ENCODE assay signal across 26 cellular contexts in the genomic region with DNA sequence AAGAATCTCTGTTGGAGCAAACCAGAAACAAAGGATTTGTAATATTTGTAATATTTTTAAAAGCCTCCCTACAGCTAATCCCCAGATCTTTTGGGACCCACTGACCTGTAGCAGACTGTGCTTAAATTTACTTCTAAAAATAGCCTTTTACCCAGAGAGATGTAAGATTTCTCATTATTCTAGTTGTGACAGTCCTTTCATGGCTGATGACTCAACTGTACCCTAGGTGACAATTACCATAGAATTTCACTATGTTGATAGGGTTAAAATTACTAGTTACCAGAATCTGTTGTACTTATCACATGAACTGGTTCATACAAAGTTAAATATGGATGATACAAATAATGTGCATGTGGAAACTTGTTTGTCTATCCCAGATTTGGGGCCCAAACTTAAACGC.
"Had no signal": no experiment of that assay in that cellular context is flagged by ENCODE, and none has a peak within 500 bp of the region (broad histone marks: within the 10 kb centered on the region; RNA-seq: fewer than 3 reads in every experiment).

No MANE protein-coding gene starts in this region.

- ATAC-seq: activated CD4-positive, alpha-beta T cell treated with anti-CD3 and anti-CD28 coated beads for 36 hours; activated T-helper 17 cell treated with anti-CD3 and anti-CD28 coated beads, Interleukin-2, amount 50 U/mL, for 72 hours; T-helper 17 cell had no signal

- H3K27me3 Mint-ChIP-seq: activated CD4-positive, alpha-beta memory T cell treated with anti-CD3 and anti-CD28 coated beads, Interleukin-2, amount 10 ng/mL, durations not matched to agents 7 days and 5 days; activated CD4-positive, alpha-beta T cell treated with anti-CD3 and anti-CD28 coated beads for 36 hours; activated naive CD4-positive, alpha-beta T cell treated with anti-CD3 and anti-CD28 coated beads, Interleukin-2, amount 10 ng/mL, durations not matched to agents 7 days and 5 days; activated naive CD8-positive, alpha-beta T cell treated with anti-CD3 and anti-CD28 coated beads, Interleukin-2, amount 10 ng/mL, durations not matched to agents 7 days and 5 days; activated T-helper 17 cell treated with anti-CD3 and anti-CD28 coated beads, Interleukin-2, amount 50 U/mL, for 72 hours; dendritic cell treated with granulocyte-macrophage colony-stimulating factor and Interleukin-4, amounts not matched to agents 40 ng/mL and 50 ng/mL, for 4 days; T-helper 17 cell had no signal

- H3K36me3 Mint-ChIP-seq: activated naive CD4-positive, alpha-beta T cell treated with anti-CD3 and anti-CD28 coated beads, Interleukin-2, amount 10 ng/mL, durations not matched to agents 7 days and 5 days; activated naive CD8-positive, alpha-beta T cell treated with anti-CD3 and anti-CD28 coated beads, Interleukin-2, amount 10 ng/mL, durations not matched to agents 7 days and 5 days had no signal

- H3K4me1 Mint-ChIP-seq: activated CD4-positive, alpha-beta memory T cell treated with anti-CD3 and anti-CD28 coated beads, Interleukin-2, amount 10 ng/mL, durations not matched to agents 7 days and 5 days; activated CD4-positive, alpha-beta T cell treated with anti-CD3 and anti-CD28 coated beads for 36 hours; activated naive CD4-positive, alpha-beta T cell treated with anti-CD3 and anti-CD28 coated beads, Interleukin-2, amount 10 ng/mL, durations not matched to agents 7 days and 5 days; activated naive CD8-positive, alpha-beta T cell treated with anti-CD3 and anti-CD28 coated beads, Interleukin-2, amount 10 ng/mL, durations not matched to agents 7 days and 5 days; activated T-helper 17 cell treated with anti-CD3 and anti-CD28 coated beads, Interleukin-2, amount 50 U/mL, for 72 hours; T-helper 17 cell had no signal

- H3K27me3 ChIP-seq: adrenal gland had no signal

- H3K36me3 ChIP-seq: adrenal gland had no signal

- H3K9me3 ChIP-seq: adrenal gland had no signal

- H3K27ac Mint-ChIP-seq: activated CD4-positive, alpha-beta memory T cell treated with anti-CD3 and anti-CD28 coated beads, Interleukin-2, amount 10 ng/mL, durations not matched to agents 7 days and 5 days; activated CD4-positive, alpha-beta T cell treated with anti-CD3 and anti-CD28 coated beads for 36 hours; activated naive CD4-positive, alpha-beta T cell treated with anti-CD3 and anti-CD28 coated beads, Interleukin-2, amount 10 ng/mL, durations not matched to agents 7 days and 5 days; activated naive CD8-positive, alpha-beta T cell treated with anti-CD3 and anti-CD28 coated beads, Interleukin-2, amount 10 ng/mL, durations not matched to agents 7 days and 5 days; activated T-helper 17 cell treated with anti-CD3 and anti-CD28 coated beads, Interleukin-2, amount 50 U/mL, for 72 hours; dendritic cell treated with granulocyte-macrophage colony-stimulating factor and Interleukin-4, amounts not matched to agents 40 ng/mL and 50 ng/mL, for 4 days; T-helper 17 cell had no signal

- H3K4me1 ChIP-seq: adrenal gland had no signal

- DNase-seq: activated CD4-positive, alpha-beta memory T cell treated with anti-CD3 and anti-CD28 coated beads, Interleukin-2, amount 10 ng/mL, durations not matched to agents 7 days and 5 days; activated CD4-positive, alpha-beta T cell treated with anti-CD3 and anti-CD28 coated beads for 36 hours; activated CD4-positive, alpha-beta T cell treated with anti-CD3 and anti-CD28 coated beads, Interleukin-2, amount 50 U/mL, for 1 hour; activated CD4-positive, CD25-positive, alpha-beta regulatory T cell; activated gamma-delta T cell treated with Interleukin-2 at 50 U/mL for 16 hours; activated naive CD4-positive, alpha-beta T cell treated with anti-CD3 and anti-CD28 coated beads, Interleukin-2, amount 10 ng/mL, durations not matched to agents 7 days and 5 days; activated naive CD8-positive, alpha-beta T cell treated with anti-CD3 and anti-CD28 coated beads, Interleukin-2, amount 10 ng/mL, durations not matched to agents 7 days and 5 days; activated T-cell treated with anti-CD3 and anti-CD28 coated beads for 4 hours; activated T-cell treated with anti-CD3 and anti-CD28 coated beads, Interleukin-2, amount 50 U/mL, for 48 hours; adrenal gland; anterior cingulate cortex; cerebellar nuclear complex; MM.1S; NCI-H1105 treated with DMSO at 0.1 percent for 48 hours; NCI-H1930; NCI-H2171; NCI-H2227 treated with DMSO at 0.1 percent for 48 hours; NCI-H446 treated with DMSO at 0.1 percent for 48 hours; NCI-H524 treated with DMSO at 0.1 percent for 48 hours; NCI-H82; SIG-M5; T-helper 17 cell; T-helper 9 cell had no signal

- H3K4me3 Mint-ChIP-seq: activated CD4-positive, alpha-beta memory T cell treated with anti-CD3 and anti-CD28 coated beads, Interleukin-2, amount 10 ng/mL, durations not matched to agents 7 days and 5 days; activated CD4-positive, alpha-beta T cell treated with anti-CD3 and anti-CD28 coated beads for 36 hours; activated naive CD4-positive, alpha-beta T cell treated with anti-CD3 and anti-CD28 coated beads, Interleukin-2, amount 10 ng/mL, durations not matched to agents 7 days and 5 days; activated naive CD8-positive, alpha-beta T cell treated with anti-CD3 and anti-CD28 coated beads, Interleukin-2, amount 10 ng/mL, durations not matched to agents 7 days and 5 days; activated T-helper 17 cell treated with anti-CD3 and anti-CD28 coated beads, Interleukin-2, amount 50 U/mL, for 72 hours; dendritic cell treated with granulocyte-macrophage colony-stimulating factor and Interleukin-4, amounts not matched to agents 40 ng/mL and 50 ng/mL, for 4 days; T-helper 17 cell had no signal

- H3K4me3 ChIP-seq: adrenal gland had no signal

- H3K27ac ChIP-seq: adrenal gland, VCaP had no signal
